Comparison of ENCODE assay signal across 21 cellular contexts in the genomic region with DNA sequence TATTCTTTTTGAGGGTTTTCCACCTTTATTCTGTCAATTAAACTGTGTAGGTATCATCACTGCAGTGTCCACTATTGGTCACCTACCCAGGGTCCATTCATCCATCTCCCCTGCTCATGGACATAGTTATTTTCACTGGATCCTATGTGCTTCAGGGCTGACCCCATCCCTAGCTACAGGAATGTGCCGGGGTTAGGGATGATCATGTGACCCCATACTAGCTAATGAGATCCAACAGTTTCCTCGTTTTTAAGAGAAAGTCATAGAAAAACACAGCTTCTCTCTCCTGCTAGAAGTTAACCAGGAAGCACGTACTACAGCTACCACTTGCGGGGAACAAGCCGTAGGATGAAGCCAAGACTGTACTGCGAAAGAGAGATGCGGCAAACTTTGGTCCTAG. TPM values are rescaled to one million over a fixed set of nuclear protein-coding genes. Genes with fewer than 3 reads are reported as not detected.
"Had no signal": no experiment of that assay in that cellular context is flagged by ENCODE, and none has a peak within 500 bp of the region (broad histone marks: within the 10 kb centered on the region; RNA-seq: fewer than 3 reads in every experiment).

No MANE protein-coding gene starts in this region.

- H3K4me3 ChIP-seq: dorsolateral prefrontal cortex, gastrocnemius medialis, heart right ventricle, ovary, right atrium auricular region, sigmoid colon, skin epidermis had no signal

- H3K9me3 ChIP-seq: gastrocnemius medialis, heart right ventricle, neutrophil, ovary, right atrium auricular region, sigmoid colon had no signal

- H3K27ac ChIP-seq: dorsolateral prefrontal cortex, gastrocnemius medialis, heart right ventricle, neutrophil, ovary, right atrium auricular region, sigmoid colon, skin epidermis had no signal

- H3K4me3 Mint-ChIP-seq: naive thymus-derived CD4-positive, alpha-beta T cell; stimulated activated naive B cell treated with anti-CD40 and anti-IgM and Interleukin-4, amounts not matched to agents 10 μg/mL and 1 μg/mL and 100 μg/mL, for 72 hours; stimulated activated naive CD8-positive, alpha-beta T cell treated with anti-CD3 and anti-CD28 coated beads, Interleukin-15, amount 100 ng/mL, for 72 hours; type B pancreatic cell had no signal

- H3K27me3 ChIP-seq: gastrocnemius medialis, ovary, right atrium auricular region, sigmoid colon had no signal

- H3K36me3 ChIP-seq: gastrocnemius medialis, heart right ventricle, neutrophil, ovary, right atrium auricular region, sigmoid colon had no signal

- H3K4me1 Mint-ChIP-seq: naive thymus-derived CD4-positive, alpha-beta T cell; stimulated activated naive B cell treated with anti-CD40 and anti-IgM and Interleukin-4, amounts not matched to agents 10 μg/mL and 1 μg/mL and 100 μg/mL, for 72 hours; stimulated activated naive CD8-positive, alpha-beta T cell treated with anti-CD3 and anti-CD28 coated beads, Interleukin-15, amount 100 ng/mL, for 72 hours had no signal

- ATAC-seq: gastrocnemius medialis; heart right ventricle; left lobe of liver; naive thymus-derived CD4-positive, alpha-beta T cell; stimulated activated naive B cell treated with anti-CD40 and anti-IgM and Interleukin-4, amounts not matched to agents 10 μg/mL and 1 μg/mL and 100 μg/mL, for 72 hours; stimulated activated naive CD8-positive, alpha-beta T cell treated with anti-CD3 and anti-CD28 coated beads, Interleukin-15, amount 100 ng/mL, for 72 hours had no signal

- H3K27me3 Mint-ChIP-seq: stimulated activated naive CD8-positive, alpha-beta T cell treated with anti-CD3 and anti-CD28 coated beads, Interleukin-15, amount 100 ng/mL, for 72 hours had no signal

- H3K27ac Mint-ChIP-seq: naive thymus-derived CD4-positive, alpha-beta T cell; stimulated activated naive B cell treated with anti-CD40 and anti-IgM and Interleukin-4, amounts not matched to agents 10 μg/mL and 1 μg/mL and 100 μg/mL, for 72 hours; stimulated activated naive CD8-positive, alpha-beta T cell treated with anti-CD3 and anti-CD28 coated beads, Interleukin-15, amount 100 ng/mL, for 72 hours; type B pancreatic cell had no signal

- FAIRE-seq: urothelium cell line had no signal

- H3K36me3 Mint-ChIP-seq: naive thymus-derived CD4-positive, alpha-beta T cell; stimulated activated naive B cell treated with anti-CD40 and anti-IgM and Interleukin-4, amounts not matched to agents 10 μg/mL and 1 μg/mL and 100 μg/mL, for 72 hours; type B pancreatic cell had no signal

- H3K9me3 Mint-ChIP-seq: naive thymus-derived CD4-positive, alpha-beta T cell; stimulated activated naive B cell treated with anti-CD40 and anti-IgM and Interleukin-4, amounts not matched to agents 10 μg/mL and 1 μg/mL and 100 μg/mL, for 72 hours; stimulated activated naive CD8-positive, alpha-beta T cell treated with anti-CD3 and anti-CD28 coated beads, Interleukin-15, amount 100 ng/mL, for 72 hours; type B pancreatic cell had no signal

- H3K4me1 ChIP-seq: gastrocnemius medialis, heart right ventricle, right atrium auricular region had no signal

- DNase-seq: cortex of kidney; dorsolateral prefrontal cortex; effector CD8-positive, alpha-beta T cell; gastrocnemius medialis; heart right ventricle; hypothalamus; mammary epithelial cell; naive thymus-derived CD4-positive, alpha-beta T cell; ovary; sigmoid colon; stimulated activated CD4-positive, alpha-beta T cell treated with anti-CD3 and anti-CD28 coated beads, Interleukin-2, amount 100 ng/mL, for 24 hours; stimulated activated CD4-positive, alpha-beta T cell treated with anti-CD3 and anti-CD28 coated beads, Interleukin-4, amount 100 ng/mL, for 4 hours; stimulated activated naive B cell treated with anti-CD40 and anti-IgM and Interleukin-4, amounts not matched to agents 10 μg/mL and 1 μg/mL and 100 μg/mL, for 72 hours; stimulated activated naive CD8-positive, alpha-beta T cell treated with anti-CD3 and anti-CD28 coated beads, Interleukin-15, amount 100 ng/mL, for 72 hours; substantia nigra had no signal

RNA-seq across cellular contexts. Expression of a gene that starts 19.6 kb away (rescaled TPM):
- total RNA-seq: mammary epithelial cell had no signal
- polyA plus RNA-seq: mammary epithelial cell had no signal
